ENCODE assay signal across 10 cellular contexts in the genomic region with DNA sequence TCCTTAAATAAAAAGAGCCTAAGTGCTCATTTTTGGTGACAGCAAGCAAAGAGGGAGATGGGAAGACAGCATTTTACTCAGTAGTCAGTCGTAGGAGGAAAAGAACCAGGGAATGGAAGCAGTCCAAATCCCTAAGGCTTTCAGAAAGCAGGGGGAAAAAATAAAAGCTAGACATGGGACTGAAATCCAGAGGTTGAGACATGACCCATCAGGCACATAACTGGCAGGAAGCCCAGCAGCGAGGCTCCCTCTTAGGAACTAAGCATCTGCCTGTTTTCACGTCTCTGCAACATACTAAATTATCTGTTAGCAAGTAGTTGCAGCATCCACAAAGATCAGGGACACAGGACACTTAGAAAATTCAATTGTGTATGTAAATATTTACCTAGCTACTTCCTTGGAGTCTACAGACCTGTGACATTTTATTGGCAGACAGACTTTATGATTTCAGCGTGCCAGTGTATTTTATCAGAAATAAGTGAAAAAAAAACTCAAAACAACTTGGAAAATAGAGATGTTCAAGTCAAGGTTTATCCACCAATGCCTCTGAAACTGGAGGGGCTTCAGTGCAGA.
DNase-seq lines count a peak whose midpoint lies in the region; ATAC-seq and TF ChIP-seq lines count a peak whose summit lies in the region.
"Had no signal": no experiment of that assay in that cellular context is flagged by ENCODE, and none has a peak within 500 bp of the region (broad histone marks: within the 10 kb centered on the region; RNA-seq: fewer than 3 reads in every experiment).

No MANE protein-coding gene starts in this region.

- ATAC-seq in right lobe of liver (peak in 3 of 4 donors; percentile 16 to 27 (median 23)), GM19324 (IDR thresholded peaks at IDR 0.05; ENCODE audit: low FRiP score, unreplicated experiment) (no peak)

- H3K9ac ChIP-seq in subcutaneous abdominal adipose tissue (ENCODE audit: low read length in 5 of 5): no peak overlapping the region

- H3K4me3 ChIP-seq in right lobe of liver (no peak overlapping the region), subcutaneous abdominal adipose tissue (ENCODE audit: low read depth in 1 of 5, low read length in 5 of 5) (no peak overlapping the region)

- H3K9me3 ChIP-seq in right lobe of liver: no peaks in the 10 kb centered on the region
- H3K9me3 ChIP-seq in subcutaneous abdominal adipose tissue (ENCODE audit: control insufficient read depth in 5 of 5, low read length in 5 of 5): no peaks in the 10 kb centered on the region

- H3K4me1 ChIP-seq in right lobe of liver: no peaks in the 10 kb centered on the region
- H3K4me1 ChIP-seq in subcutaneous abdominal adipose tissue (ENCODE audit: control insufficient read depth in 5 of 5, insufficient read depth in 5 of 5, low read length in 5 of 5): peaks cover 0 to 24% (median 22%) of the 10 kb centered on the region in 5 donors

- 45% methylated on average over 4 of the region's 4 CpGs for WGBS in right lobe of liver (ENCODE audit: insufficient coverage, low coverage, low lambda C conversion rate, missing lambda C conversion rate)

- H3K27me3 ChIP-seq in right lobe of liver (no peaks in the 10 kb centered on the region), subcutaneous abdominal adipose tissue (ENCODE audit: control insufficient read depth in 5 of 5, insufficient read depth in 4 of 5, low read length in 5 of 5) (no peaks in the 10 kb centered on the region)

- H3K27ac ChIP-seq in right lobe of liver: peak overlapping the region; percentile 25 to 40 (median 31)
- H3K27ac ChIP-seq in subcutaneous abdominal adipose tissue (ENCODE audit: low read depth, low read length): peak overlapping the region; percentile 75

- DNase-seq in M059J (ENCODE audit: low read depth) (peak; percentile 42), epidermal melanocyte (ENCODE audit: insufficient read length, low spot score) (peak; percentile 48), right lobe of liver (peak in 2 of 3 donors; percentile 38 to 54), NCI-H146 treated with DMSO at 0.1 percent for 48 hours (lab: John Stamatoyannopoulos, UW; ENCODE audit: unreplicated experiment) (no peak), OCI-M1 (lab: John Stamatoyannopoulos, UW) (no peak)
- DNase-seq in activated CD8-positive, alpha-beta memory T cell treated with anti-CD3 and anti-CD28 coated beads, Interleukin-2, amount 50 U/mL, for 4 hours: no peak
- DNase-seq: activated T-cell treated with anti-CD3 and anti-CD28 coated beads, Interleukin-2, amount 50 U/mL, for 48 hours; T-helper 2 cell had no signal

- H3K36me3 ChIP-seq in right lobe of liver: no peaks in the 10 kb centered on the region
- H3K36me3 ChIP-seq in subcutaneous abdominal adipose tissue (ENCODE audit: control insufficient read depth in 5 of 5, insufficient read depth in 5 of 5, low read length in 5 of 5): no peaks in the 10 kb centered on the region

- intact Hi-C loops in right lobe of liver (cut with DNase I): no loop called here

- TF ChIP-seq CTCF in right lobe of liver (IDR thresholded peaks at IDR 0.05): no peak

- TF ChIP-seq POLR2A in right lobe of liver (IDR thresholded peaks at IDR 0.05): no peak

Comparison
In these comparisons a context has a peak if more than half of its experiments do, and no peak if none do; other contexts are left out.
1. DNase-seq: peak in M059J (single experiment), epidermal melanocyte (single experiment) and right lobe of liver (2 of 3); none in NCI-H146 treated with DMSO at 0.1 percent for 48 hours (single experiment), activated CD8-positive, alpha-beta memory T cell treated with anti-CD3 and anti-CD28 coated beads, Interleukin-2, amount 50 U/mL, for 4 hours (single experiment) and OCI-M1 (single experiment).